12 cellular contexts compared by ENCODE assay signal in genomic region chr12:114409796-114410520, GRCh38. TPM values are rescaled to one million over a fixed set of nuclear protein-coding genes. Genes with fewer than 3 reads are reported as not detected.
DNase-seq lines count a peak whose midpoint lies in the region; FAIRE-seq and TF ChIP-seq lines count a peak whose summit lies in the region.
"Had no signal": no experiment of that assay in that cellular context is flagged by ENCODE, and none has a peak within 500 bp of the region (broad histone marks: within the 10 kb centered on the region; RNA-seq: fewer than 3 reads in every experiment).

No MANE protein-coding gene starts in this region.

- H3K36me3 ChIP-seq in HUES64 (ENCODE audit: insufficient read depth, low read length), result no peaks in the 10 kb centered on the region
- no peaks in the 10 kb centered on the region for H3K36me3 ChIP-seq in sigmoid colon

- peak; percentile 22 for DNase-seq in EL
- DNase-seq in fibroblast of villous mesenchyme (ENCODE audit: low read depth), result peak; percentile 30
- DNase-seq in sigmoid colon, result no peak
- no peak for DNase-seq in DMS 273 (lab: John Stamatoyannopoulos, UW; ENCODE audit: unreplicated experiment)
- no peak for DNase-seq in activated CD4-positive, CD25-positive, alpha-beta regulatory T cell (lab: John Stamatoyannopoulos, UW)
- no peak for DNase-seq in frontal cortex (ENCODE audit: low spot score in 2 of 2)
- DNase-seq: NCI-H1048, NCI-H526 had no signal

- TF ChIP-seq EP300 in sigmoid colon (IDR thresholded peaks at IDR 0.05), result no peak

- intact Hi-C loops in sigmoid colon (cut with DNase I), result no loop called here

- no peak for FAIRE-seq in frontal cortex (lab: Jason Lieb, UNC)
- FAIRE-seq: D721Med had no signal

- TF ChIP-seq CTCF in fibroblast of villous mesenchyme (IDR thresholded peaks at IDR 0.05; ENCODE audit: insufficient read depth, low read depth, low read length) (no peak), sigmoid colon (IDR thresholded peaks at IDR 0.05) (no peak)

- H3K4me1 ChIP-seq in HUES64 (ENCODE audit: insufficient read depth, low read length) (peaks cover 42% of the 10 kb centered on the region), sigmoid colon (peaks cover 0 to 30% (median 27%) of the 10 kb centered on the region in 4 donors)

- H3K9me3 ChIP-seq in HUES64 (ENCODE audit: insufficient read depth, low read depth, low read length) (no peaks in the 10 kb centered on the region), sigmoid colon (no peaks in the 10 kb centered on the region)

- 0 out of 2 replicates have a peak overlapping the region, but pooled peaks have one; percentile 9 for H3K4me3 ChIP-seq in HUES64 (ENCODE audit: low read length)
- H3K4me3 ChIP-seq in fibroblast of villous mesenchyme (ENCODE audit: low read depth, low read length), result peak overlapping the region; percentile 70
- peak overlapping the region in 3 of 4 donors; percentile 31 to 49 (median 43) for H3K4me3 ChIP-seq in sigmoid colon

- H3K9ac ChIP-seq in HUES64 (ENCODE audit: low read depth, low read length), result no peak overlapping the region

- TF ChIP-seq POLR2A in sigmoid colon (IDR thresholded peaks at IDR 0.05), result no peak

- H3K27ac ChIP-seq in HUES64 (ENCODE audit: low read depth, low read length) (no peak overlapping the region), sigmoid colon (peak overlapping the region in 1 of 4 donors; percentile 88)

- under 1% methylated on average over 9 of the region's 16 CpGs for WGBS in HUES64
- 4 to 10% methylated on average over 16 of the region's 16 CpGs for WGBS in sigmoid colon, 2 donors

- H3K27me3 ChIP-seq in HUES64 (ENCODE audit: insufficient read depth, low read length), result peaks cover 100% of the 10 kb centered on the region
- peaks cover 43 to 100% (median 93%) of the 10 kb centered on the region in 3 donors for H3K27me3 ChIP-seq in sigmoid colon

RNA-seq across cellular contexts. Expression of gene TBX5, which starts 4.0 kb away (rescaled TPM):
- polyA plus RNA-seq in HUES64 (2013, experiment 1 of 2), result 0.10 TPM
- polyA plus RNA-seq in HUES64 (2013, experiment 2 of 2), result not detected
- total RNA-seq in fibroblast of villous mesenchyme (0.43 and 1.9 TPM in 2 replicates), sigmoid colon (not detected), frontal cortex (not detected)
- polyA plus RNA-seq in sigmoid colon, result not detected
- total RNA-seq: liver, posterior vena cava had no signal

Comparison
In these comparisons a context has a peak if more than half of its experiments do, and no peak if none do; other contexts are left out.
1. DNase-seq: peak in EL (single experiment) and fibroblast of villous mesenchyme (single experiment); none in sigmoid colon (single experiment), DMS 273 (single experiment), activated CD4-positive, CD25-positive, alpha-beta regulatory T cell (0 of 4) and frontal cortex (0 of 2).
2. H3K4me3 ChIP-seq: peak in every context shown above with its lines; median percentile 70 in fibroblast of villous mesenchyme; 43 in sigmoid colon; 9 in HUES64.